1 cellular context compared by ENCODE assay signal in genomic region chrX:12987900-12988594, GRCh38.
TF ChIP-seq lines count a peak whose summit lies in the region.

No MANE protein-coding gene starts in this region.

TF ChIP-seq in GM12878, 131 proteins besides CTCF, POLR2A, EP300 and RAD21:
- TF ChIP-seq ZNF24 (IDR thresholded peaks at IDR 0.05) (no peak), STAT1 (conservative IDR thresholded peaks at IDR 0.05) (no peak), PAX8 (IDR thresholded peaks at IDR 0.05) (no peak), IRF3 (IDR thresholded peaks at IDR 0.05) (no peak), SREBF2 (IDR thresholded peaks at IDR 0.05; ENCODE audit: low read length) (no peak), ZNF207 (IDR thresholded peaks at IDR 0.05; ENCODE audit: borderline replicate concordance) (no peak), GATAD2B (conservative IDR thresholded peaks at IDR 0.05; ENCODE audit: low read depth) (no peak), ZZZ3 (IDR thresholded peaks at IDR 0.05; ENCODE audit: control insufficient read depth, insufficient read length, low read depth) (no peak), CHD1 (IDR thresholded peaks at IDR 0.05; ENCODE audit: low read depth, low read length) (no peak), TARDBP (IDR thresholded peaks at IDR 0.05; ENCODE audit: borderline replicate concordance) (no peak), CUX1 (IDR thresholded peaks at IDR 0.05; ENCODE audit: insufficient replicate concordance, low read depth, low read length) (no peak), MEF2B (IDR thresholded peaks at IDR 0.05; ENCODE audit: partially characterized antibody, poor library complexity, severe bottlenecking) (no peak), PRDM15 (CRISPR knock-in tag; IDR thresholded peaks at IDR 0.05) (no peak), BACH1 (IDR thresholded peaks at IDR 0.05; ENCODE audit: borderline replicate concordance) (no peak), NR2F1 (conservative IDR thresholded peaks at IDR 0.05) (no peak)
TF ChIP-seq in GM12878: peak in this region for 0.
